8 cellular contexts compared by ENCODE assay signal in the genomic region with DNA sequence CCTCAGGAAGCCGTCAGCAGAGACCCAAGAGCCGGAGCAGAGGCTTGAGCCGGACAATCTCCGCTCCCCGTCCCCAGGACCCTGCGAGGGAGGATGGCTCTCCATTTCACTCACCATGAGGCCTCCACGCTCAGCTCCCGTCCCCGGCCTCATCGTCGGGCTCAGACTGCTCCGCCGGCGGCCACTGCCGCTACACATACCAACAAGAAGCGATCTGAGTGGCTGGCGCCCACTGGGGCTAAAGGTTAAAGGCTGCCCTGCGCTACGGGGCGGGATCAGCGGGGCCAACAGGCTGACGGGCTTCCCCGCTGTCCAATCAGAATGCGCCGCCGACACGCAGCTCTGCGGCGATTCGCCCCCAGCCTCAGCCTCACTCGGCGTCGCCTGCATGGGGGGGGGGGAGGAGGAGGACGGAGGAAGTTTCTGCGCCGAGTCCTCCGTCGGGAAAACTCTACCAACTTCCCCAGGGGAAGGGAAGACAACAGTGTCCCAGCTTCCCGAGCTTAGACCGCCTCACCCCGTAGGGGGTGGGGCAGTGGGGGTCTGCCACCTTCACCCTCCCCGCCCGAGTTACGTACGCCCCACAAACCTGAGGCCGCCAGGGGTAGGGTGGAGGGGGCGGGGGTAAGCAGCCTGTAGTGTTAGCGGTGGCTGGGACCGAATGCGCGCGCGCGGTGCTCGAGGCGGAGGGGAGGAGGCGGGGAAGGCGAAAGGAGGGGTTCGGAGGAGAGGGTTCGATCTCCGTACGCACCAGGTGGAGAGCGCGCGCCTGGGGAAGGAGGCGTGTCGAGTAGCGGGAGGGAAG. TPM values are rescaled to one million over a fixed set of nuclear protein-coding genes. Genes with fewer than 3 reads are reported as not detected.
DNase-seq lines count a peak whose midpoint lies in the region; ATAC-seq and TF ChIP-seq lines count a peak whose summit lies in the region.

A gene (minus strand): TSS at position 220 of the 805 bp plus-strand sequence. CDS start 22 bp downstream, at position 198.

- H3K4me3 ChIP-seq in AG04450 (ENCODE audit: low read depth, low read length) (peak within 1 kb of the TSS; percentile 76), cardiac fibroblast (replicated peaks in 1 of 2; ENCODE audit: low read depth in 2 of 2, low read length in 2 of 2) (peak within 1 kb of the TSS; percentile 88 to 89)

- peak within 1 kb of the TSS; percentile 95 for H3K27ac ChIP-seq in AG04450 (ENCODE audit: low read depth, low read length)

- no peak for TF ChIP-seq CTCF in AG04450 (IDR thresholded peaks at IDR 0.05; ENCODE audit: low read depth, low read length)
- no peak for TF ChIP-seq CTCF in WTC11 (IDR thresholded peaks at IDR 0.05)
- no peak for TF ChIP-seq CTCF in cardiac fibroblast (IDR thresholded peaks at IDR 0.05; ENCODE audit: low read depth, low read length)

- H3K27ac Mint-ChIP-seq in WTC11: peak within 1 kb of the TSS; percentile 100

- peaks cover 33% of the 10 kb centered on the region for H3K4me1 Mint-ChIP-seq in WTC11

- no peaks in the 10 kb centered on the region; the same call in 1 of the 2 replicates for H3K9me3 ChIP-seq in AG04450 (ENCODE audit: control insufficient read depth, insufficient read depth, low read length)

- no peaks in the 10 kb centered on the region for H3K27me3 Mint-ChIP-seq in WTC11 (ENCODE audit: low read depth)

- H3K9me3 Mint-ChIP-seq in WTC11: no peaks in the 10 kb centered on the region

- CTCF ChIA-PET in AG04450 (lab: Charles Lee): interaction anchor here (0.8 to 1.0 kb wide), 3 partner anchors 17 to 45 kb away, joined by 3 to 5 read pairs (median 3); no protein-coding TSS in a partner anchor
- CTCF ChIA-PET in WTC11 (lab: Charles Lee): interaction anchor here (0.6 to 2.0 kb wide), 5 partner anchors 17 to 863 kb away, joined by 4 to 11 read pairs (median 5); no protein-coding TSS in a partner anchor

- POLR2A ChIA-PET in AG04450 (lab: Yijun Ruan, JAX) (interaction anchor here (0.5 to 1.2 kb wide), 10 partner anchors 9 to 737 kb away, joined by 3 to 16 read pairs (median 4); a partner anchor contains a TSS), WTC11 (lab: Charles Lee) (interaction anchor here (0.5 to 1.6 kb wide), 7 partner anchors 7 to 1963 kb away, joined by 3 to 10 read pairs (median 5); a partner anchor contains a TSS)

- H3K36me3 Mint-ChIP-seq in WTC11: peaks cover 41% of the 10 kb centered on the region

- H3K4me3 Mint-ChIP-seq in WTC11: peak within 1 kb of the TSS; percentile 97

- no peaks in the 10 kb centered on the region for H3K27me3 ChIP-seq in AG04450 (ENCODE audit: control insufficient read depth, insufficient read depth, low read length)

- DNase-seq in AG04450 (ENCODE audit: low read depth, low spot score): peak; percentile 96
- peak; percentile 96 for DNase-seq in NCI-H226
- DNase-seq in WTC11 (ENCODE audit: low spot score): peak; percentile 99
- DNase-seq in cardiac fibroblast (ENCODE audit: low read depth in 2 of 2): peak; percentile 98 to 99
- peak; percentile 97 for DNase-seq in iPS-NIHi7 (ENCODE audit: extremely low spot score)
- peak; percentile 93 for DNase-seq in smooth muscle cell of the brain vasculature (ENCODE audit: low read depth, low spot score)

- ATAC-seq in GM18909 (IDR thresholded peaks at IDR 0.05; ENCODE audit: poor library complexity, unreplicated experiment) (peak; percentile 71), HG03175 (IDR thresholded peaks at IDR 0.05; ENCODE audit: unreplicated experiment) (peak; percentile 68), WTC11 (peak; percentile 80)

TF ChIP-seq in WTC11, 78 proteins besides CTCF, POLR2A, EP300 and RAD21 (continues in another document):
- TF ChIP-seq, protein P1, sequence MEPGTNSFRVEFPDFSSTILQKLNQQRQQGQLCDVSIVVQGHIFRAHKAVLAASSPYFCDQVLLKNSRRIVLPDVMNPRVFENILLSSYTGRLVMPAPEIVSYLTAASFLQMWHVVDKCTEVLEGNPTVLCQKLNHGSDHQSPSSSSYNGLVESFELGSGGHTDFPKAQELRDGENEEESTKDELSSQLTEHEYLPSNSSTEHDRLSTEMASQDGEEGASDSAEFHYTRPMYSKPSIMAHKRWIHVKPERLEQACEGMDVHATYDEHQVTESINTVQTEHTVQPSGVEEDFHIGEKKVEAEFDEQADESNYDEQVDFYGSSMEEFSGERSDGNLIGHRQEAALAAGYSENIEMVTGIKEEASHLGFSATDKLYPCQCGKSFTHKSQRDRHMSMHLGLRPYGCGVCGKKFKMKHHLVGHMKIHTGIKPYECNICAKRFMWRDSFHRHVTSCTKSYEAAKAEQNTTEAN (CRISPR knock-in tag; IDR thresholded peaks at IDR 0.05): no peak
- TF ChIP-seq CREB1 (CRISPR knock-in tag; IDR thresholded peaks at IDR 0.05) (no peak), FOXJ3 (CRISPR knock-in tag; IDR thresholded peaks at IDR 0.05; ENCODE audit: borderline replicate concordance) (no peak), TEAD1 (CRISPR knock-in tag; IDR thresholded peaks at IDR 0.05) (peak; percentile 57), GABPB1 (CRISPR knock-in tag; IDR thresholded peaks at IDR 0.05) (no peak; the same call in 1 of the 2 replicates), ELF4 (CRISPR knock-in tag; IDR thresholded peaks at IDR 0.05; ENCODE audit: low read depth) (no peak), TP53 (CRISPR knock-in tag; IDR thresholded peaks at IDR 0.05) (no peak), FOXK1 (CRISPR knock-in tag; IDR thresholded peaks at IDR 0.05) (peak; percentile 81), TEAD4 (CRISPR knock-in tag; IDR thresholded peaks at IDR 0.05) (no peak), NR2C2 (CRISPR knock-in tag; IDR thresholded peaks at IDR 0.05) (peak; percentile 96), ZBTB21 (CRISPR knock-in tag; IDR thresholded peaks at IDR 0.05; ENCODE audit: borderline replicate concordance) (no peak), NFE2L1 (CRISPR knock-in tag; IDR thresholded peaks at IDR 0.05) (no peak), ZNF317 (CRISPR knock-in tag; IDR thresholded peaks at IDR 0.05; ENCODE audit: borderline replicate concordance, low read depth) (no peak), GRHL2 (CRISPR knock-in tag; IDR thresholded peaks at IDR 0.05; ENCODE audit: insufficient replicate concordance, severe bottlenecking) (no peak), ZNF416 (CRISPR knock-in tag; IDR thresholded peaks at IDR 0.05) (no peak), KAT7 (CRISPR knock-in tag; IDR thresholded peaks at IDR 0.05; ENCODE audit: borderline replicate concordance) (no peak), GTF2I (CRISPR knock-in tag; conservative IDR thresholded peaks at IDR 0.05) (no peak), ATF1 (CRISPR knock-in tag; IDR thresholded peaks at IDR 0.05) (no peak)
- TF ChIP-seq, protein P2, sequence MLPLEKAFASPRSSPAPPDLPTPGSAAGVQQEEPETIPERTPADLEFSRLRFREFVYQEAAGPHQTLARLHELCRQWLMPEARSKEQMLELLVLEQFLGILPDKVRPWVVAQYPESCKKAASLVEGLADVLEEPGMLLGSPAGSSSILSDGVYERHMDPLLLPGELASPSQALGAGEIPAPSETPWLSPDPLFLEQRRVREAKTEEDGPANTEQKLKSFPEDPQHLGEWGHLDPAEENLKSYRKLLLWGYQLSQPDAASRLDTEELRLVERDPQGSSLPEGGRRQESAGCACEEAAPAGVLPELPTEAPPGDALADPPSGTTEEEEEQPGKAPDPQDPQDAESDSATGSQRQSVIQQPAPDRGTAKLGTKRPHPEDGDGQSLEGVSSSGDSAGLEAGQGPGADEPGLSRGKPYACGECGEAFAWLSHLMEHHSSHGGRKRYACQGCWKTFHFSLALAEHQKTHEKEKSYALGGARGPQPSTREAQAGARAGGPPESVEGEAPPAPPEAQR (CRISPR knock-in tag; IDR thresholded peaks at IDR 0.05): no peak
- TF ChIP-seq, protein P3, sequence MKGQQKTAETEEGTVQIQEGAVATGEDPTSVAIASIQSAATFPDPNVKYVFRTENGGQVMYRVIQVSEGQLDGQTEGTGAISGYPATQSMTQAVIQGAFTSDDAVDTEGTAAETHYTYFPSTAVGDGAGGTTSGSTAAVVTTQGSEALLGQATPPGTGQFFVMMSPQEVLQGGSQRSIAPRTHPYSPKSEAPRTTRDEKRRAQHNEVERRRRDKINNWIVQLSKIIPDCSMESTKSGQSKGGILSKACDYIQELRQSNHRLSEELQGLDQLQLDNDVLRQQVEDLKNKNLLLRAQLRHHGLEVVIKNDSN (CRISPR knock-in tag; IDR thresholded peaks at IDR 0.05): 0 out of 2 replicates have a peak, but pooled peaks have one; percentile 8
- TF ChIP-seq, protein P4, sequence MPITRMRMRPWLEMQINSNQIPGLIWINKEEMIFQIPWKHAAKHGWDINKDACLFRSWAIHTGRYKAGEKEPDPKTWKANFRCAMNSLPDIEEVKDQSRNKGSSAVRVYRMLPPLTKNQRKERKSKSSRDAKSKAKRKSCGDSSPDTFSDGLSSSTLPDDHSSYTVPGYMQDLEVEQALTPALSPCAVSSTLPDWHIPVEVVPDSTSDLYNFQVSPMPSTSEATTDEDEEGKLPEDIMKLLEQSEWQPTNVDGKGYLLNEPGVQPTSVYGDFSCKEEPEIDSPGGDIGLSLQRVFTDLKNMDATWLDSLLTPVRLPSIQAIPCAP (CRISPR knock-in tag; IDR thresholded peaks at IDR 0.05): no peak
- TF ChIP-seq, protein P5, sequence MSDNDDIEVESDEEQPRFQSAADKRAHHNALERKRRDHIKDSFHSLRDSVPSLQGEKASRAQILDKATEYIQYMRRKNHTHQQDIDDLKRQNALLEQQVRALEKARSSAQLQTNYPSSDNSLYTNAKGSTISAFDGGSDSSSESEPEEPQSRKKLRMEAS (CRISPR knock-in tag; IDR thresholded peaks at IDR 0.05): 0 out of 2 replicates have a peak, but pooled peaks have one; percentile 60

RNA-seq across cellular contexts. Expression of the gene that starts here (rescaled TPM):
- 87.1 and 113 TPM in 2 replicates for polyA plus RNA-seq in AG04450 (2011; rRNA removed)
- polyA minus RNA-seq in AG04450 (2011; rRNA and poly(A)+ RNA removed): 277 and 400 TPM in 2 replicates
- total RNA-seq in WTC11 (2021): 171 to 189 TPM (median 176 TPM) in 3 replicates

Comparison
In these comparisons a context has a peak if more than half of its experiments do, and no peak if none do; other contexts are left out.
1. Peak in every context shown above with its lines: DNase-seq, ATAC-seq, H3K4me3 ChIP-seq and H3K27ac ChIP-seq.